ENCODE assay signal across 12 cellular contexts in genomic region chr5:125154321-125154811, GRCh38.
DNase-seq lines count a peak whose midpoint lies in the region; ATAC-seq, FAIRE-seq and TF ChIP-seq lines count a peak whose summit lies in the region.
"Had no signal": no experiment of that assay in that cellular context is flagged by ENCODE, and none has a peak within 500 bp of the region (broad histone marks: within the 10 kb centered on the region; RNA-seq: fewer than 3 reads in every experiment).

No MANE protein-coding gene starts in this region.

- no peak overlapping the region for H3K9ac ChIP-seq in GM23248
- H3K9ac ChIP-seq: BLaER1 treated with 17β-estradiol and CSF1 and Interleukin-3, amounts not matched to agents 10 nM and 100 nM had no signal

- peak; percentile 23 for DNase-seq in GM23248
- peak; percentile 48 for DNase-seq in astrocyte of the hippocampus (ENCODE audit: low read depth, low spot score)
- peak; percentile 61 for DNase-seq in fibroblast of the aortic adventitia (ENCODE audit: low read depth)
- DNase-seq in GM19239 (ENCODE audit: insufficient read length, low spot score): no peak
- DNase-seq in activated CD4-positive, CD25-positive, alpha-beta regulatory T cell (lab: John Stamatoyannopoulos, UW): no peak
- DNase-seq: H9, NCI-H1092, NCI-H345, PC-3 had no signal

- no peaks in the 10 kb centered on the region for H3F3A ChIP-seq in GM23248 (ENCODE audit: insufficient read depth)

- no peaks in the 10 kb centered on the region for H3K9me2 ChIP-seq in GM23248 (ENCODE audit: insufficient read depth)

- no peaks in the 10 kb centered on the region; the same call in 1 of the 2 replicates for H3K27me3 ChIP-seq in GM23248 (replicated peaks; ENCODE audit: insufficient read depth)
- H3K27me3 ChIP-seq: BLaER1 treated with 17β-estradiol and CSF1 and Interleukin-3, amounts not matched to agents 10 nM and 100 nM had no signal

- no peaks in the 10 kb centered on the region for H3K9me3 ChIP-seq in GM23248 (ENCODE audit: low read depth)

- no peaks in the 10 kb centered on the region for H3K36me3 ChIP-seq in GM23248 (ENCODE audit: low read depth)
- H3K36me3 ChIP-seq: BLaER1 treated with 17β-estradiol and CSF1 and Interleukin-3, amounts not matched to agents 10 nM and 100 nM had no signal

- no peak overlapping the region for H2AFZ ChIP-seq in GM23248

- no peak for TF ChIP-seq CTCF in fibroblast of the aortic adventitia (IDR thresholded peaks at IDR 0.05; ENCODE audit: insufficient read depth, low read length)

- in situ Hi-C loops in GM23248 (cut with MboI): no loop called here

- H3K4me2 ChIP-seq in GM23248 (ENCODE audit: unreplicated experiment): no peak overlapping the region

- no peak for ATAC-seq in GM21447 (IDR thresholded peaks at IDR 0.05; ENCODE audit: unreplicated experiment)
- ATAC-seq in HG03175 (IDR thresholded peaks at IDR 0.05; ENCODE audit: unreplicated experiment): no peak
- ATAC-seq: PC-3 had no signal

- FAIRE-seq in GM19239 (lab: Jason Lieb, UNC): no peak

- no peak overlapping the region for H3K27ac ChIP-seq in GM23248
- H3K27ac ChIP-seq: BLaER1 treated with 17β-estradiol and CSF1 and Interleukin-3, amounts not matched to agents 10 nM and 100 nM had no signal

- H3K4me3 ChIP-seq in GM23248: no peak overlapping the region
- no peak overlapping the region for H3K4me3 ChIP-seq in fibroblast of the aortic adventitia (ENCODE audit: low read depth, low read length)
- H3K4me3 ChIP-seq: BLaER1 treated with 17β-estradiol and CSF1 and Interleukin-3, amounts not matched to agents 10 nM and 100 nM had no signal

- no peaks in the 10 kb centered on the region for H3K79me2 ChIP-seq in GM23248 (ENCODE audit: insufficient read depth)

- no peaks in the 10 kb centered on the region for H4K20me1 ChIP-seq in GM23248 (ENCODE audit: insufficient read depth)
- H4K20me1 ChIP-seq: BLaER1 treated with 17β-estradiol and CSF1 and Interleukin-3, amounts not matched to agents 10 nM and 100 nM had no signal

- H3K4me1 ChIP-seq in GM23248 (ENCODE audit: insufficient read depth): no peaks in the 10 kb centered on the region

Comparison
In these comparisons a context has a peak if more than half of its experiments do, and no peak if none do; other contexts are left out.
1. DNase-seq: peak in GM23248 (single experiment), astrocyte of the hippocampus (single experiment) and fibroblast of the aortic adventitia (single experiment); none in GM19239 (single experiment) and activated CD4-positive, CD25-positive, alpha-beta regulatory T cell (0 of 4).